39 cellular contexts compared by ENCODE assay signal in the genomic region with DNA sequence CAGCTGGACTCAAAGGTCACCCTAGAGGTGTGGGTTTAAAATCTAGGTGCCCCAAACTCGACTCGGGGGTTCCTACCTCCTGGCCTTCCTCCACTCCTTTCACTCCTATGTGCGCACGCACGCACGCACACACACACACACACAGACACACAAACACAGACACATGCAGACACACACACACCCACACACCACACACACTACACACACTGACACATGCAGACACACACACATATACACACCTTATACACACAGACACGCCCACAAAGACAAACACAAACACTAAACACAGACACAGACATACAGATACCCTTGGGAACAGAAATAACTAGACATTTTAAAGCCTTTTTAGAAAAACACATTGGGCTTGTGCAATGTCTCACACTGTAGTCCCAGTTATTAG. TPM values are rescaled to one million over a fixed set of nuclear protein-coding genes. Genes with fewer than 3 reads are reported as not detected.
"Had no signal": no experiment of that assay in that cellular context is flagged by ENCODE, and none has a peak within 500 bp of the region (broad histone marks: within the 10 kb centered on the region; RNA-seq: fewer than 3 reads in every experiment).

No MANE protein-coding gene starts in this region.

- DNase-seq: activated B cell treated with CpG ODN at 0.5 μM for 24 hours; activated CD4-positive, alpha-beta T cell treated with anti-CD3 and anti-CD28 coated beads for 48 hours; activated CD4-positive, alpha-beta T cell treated with anti-CD3 and anti-CD28 coated beads, Interleukin-2, amount 50 U/mL, for 1 hour; activated CD4-positive, alpha-beta T cell treated with anti-CD3 and anti-CD28 coated beads, Interleukin-2, amount 50 U/mL, for 48 hours; activated CD8-positive, alpha-beta memory T cell treated with anti-CD3 and anti-CD28 coated beads, Interleukin-2, amount 10 ng/mL, durations not matched to agents 7 days and 5 days; activated CD8-positive, alpha-beta memory T cell treated with anti-CD3 and anti-CD28 coated beads, Interleukin-2, amount 50 U/mL, for 4 hours; activated CD8-positive, alpha-beta T cell treated with anti-CD3 and anti-CD28 coated beads, Interleukin-2, amount 10 ng/mL, durations not matched to agents 7 days and 5 days; activated effector memory CD4-positive, alpha-beta T cell treated with anti-CD3 and anti-CD28 coated beads, Interleukin-2, amount 50 U/mL, for 16 hours; activated naive CD4-positive, alpha-beta T cell treated with anti-CD3 and anti-CD28 coated beads for 36 hours; activated naive CD8-positive, alpha-beta T cell treated with anti-CD3 and anti-CD28 coated beads for 36 hours; activated naive CD8-positive, alpha-beta T cell treated with anti-CD3 and anti-CD28 coated beads, Interleukin-2, amount 50 U/mL, for 24 hours; activated T-cell treated with anti-CD3 and anti-CD28 coated beads, Interleukin-2, amount 50 U/mL, for 1 hour; activated T-cell treated with anti-CD3 and anti-CD28 coated beads, Interleukin-2, amount 50 U/mL, for 48 hours; adrenal gland; amygdala; body of pancreas; caudate nucleus; cortex of kidney; dermis blood vessel endothelial cell; effector CD4-positive, alpha-beta T cell; effector memory CD8-positive, alpha-beta T cell; erythroblast; foreskin keratinocyte; gastrocnemius medialis; glutamatergic neuron; T-helper 1 cell; T-helper 17 cell; T1000; WERI-Rb-1 had no signal

- H3K4me1 Mint-ChIP-seq: activated B cell treated with CpG ODN at 0.5 μM for 24 hours; activated CD8-positive, alpha-beta memory T cell treated with anti-CD3 and anti-CD28 coated beads, Interleukin-2, amount 10 ng/mL, durations not matched to agents 7 days and 5 days; activated naive CD4-positive, alpha-beta T cell treated with anti-CD3 and anti-CD28 coated beads, Interleukin-2, amount 50 U/mL, for 24 hours; activated naive CD8-positive, alpha-beta T cell treated with anti-CD3 and anti-CD28 coated beads for 36 hours; activated naive CD8-positive, alpha-beta T cell treated with anti-CD3 and anti-CD28 coated beads, Interleukin-2, amount 50 U/mL, for 24 hours; T-helper 17 cell had no signal

- H3K4me1 ChIP-seq: adrenal gland, body of pancreas, esophagus muscularis mucosa, foreskin keratinocyte, gastrocnemius medialis had no signal

- H3K4me3 ChIP-seq: adrenal gland, body of pancreas, esophagus muscularis mucosa, gastrocnemius medialis had no signal

- H3K9me3 Mint-ChIP-seq: activated B cell treated with CpG ODN at 0.5 μM for 24 hours; activated naive CD4-positive, alpha-beta T cell treated with anti-CD3 and anti-CD28 coated beads for 36 hours; activated naive CD4-positive, alpha-beta T cell treated with anti-CD3 and anti-CD28 coated beads, Interleukin-2, amount 50 U/mL, for 24 hours; activated naive CD8-positive, alpha-beta T cell treated with anti-CD3 and anti-CD28 coated beads, Interleukin-2, amount 50 U/mL, for 24 hours; activated T-helper 1 cell treated with anti-CD3 and anti-CD28 coated beads, Interleukin-12 subunit alpha, Interleukin-12 subunit beta, Interleukin-2, Interleukin-4 antibody, amounts not matched to agents 30 ng/mL and 10 ng/mL and 1 ng/mL, durations not matched to agents 14 hours and 24 hours and 36 hours; activated T-helper 2 cell treated with anti-CD3 and anti-CD28 coated beads, Interferon-gamma antibody, Interleukin-2, Interleukin-4, amounts not matched to agents 10 μg/mL and 5 μg/mL and 100 μg/mL, durations not matched to agents 14 hours and 24 hours and 36 hours; effector memory CD8-positive, alpha-beta T cell; T-helper 2 cell treated with Interferon-gamma antibody and Interleukin-4, amounts not matched to agents 5 μg/mL and 100 μg/mL, for 36 hours had no signal

- ATAC-seq: activated CD4-positive, CD25-positive, alpha-beta regulatory T cell treated with anti-CD3 and anti-CD28 coated beads, Interleukin-2, amount 50 U/mL, for 24 hours; activated CD8-positive, alpha-beta memory T cell treated with anti-CD3 and anti-CD28 coated beads, Interleukin-2, amount 10 ng/mL, durations not matched to agents 7 days and 5 days; activated CD8-positive, alpha-beta T cell treated with anti-CD3 and anti-CD28 coated beads, Interleukin-2, amount 10 ng/mL, durations not matched to agents 7 days and 5 days; activated naive CD8-positive, alpha-beta T cell treated with anti-CD3 and anti-CD28 coated beads, Interleukin-2, amount 50 U/mL, for 24 hours; body of pancreas; effector memory CD8-positive, alpha-beta T cell; foreskin keratinocyte; gastrocnemius medialis; T-helper 17 cell had no signal

- H3K27ac ChIP-seq: adrenal gland, body of pancreas, esophagus muscularis mucosa, foreskin keratinocyte, gastrocnemius medialis, WERI-Rb-1 had no signal

- H3K4me3 Mint-ChIP-seq: activated B cell treated with CpG ODN at 0.5 μM for 24 hours; activated CD8-positive, alpha-beta memory T cell treated with anti-CD3 and anti-CD28 coated beads, Interleukin-2, amount 10 ng/mL, durations not matched to agents 7 days and 5 days; activated CD8-positive, alpha-beta T cell treated with anti-CD3 and anti-CD28 coated beads, Interleukin-2, amount 10 ng/mL, durations not matched to agents 7 days and 5 days; activated naive CD4-positive, alpha-beta T cell treated with anti-CD3 and anti-CD28 coated beads for 36 hours; activated naive CD4-positive, alpha-beta T cell treated with anti-CD3 and anti-CD28 coated beads, Interleukin-2, amount 50 U/mL, for 24 hours; activated naive CD8-positive, alpha-beta T cell treated with anti-CD3 and anti-CD28 coated beads for 36 hours; activated naive CD8-positive, alpha-beta T cell treated with anti-CD3 and anti-CD28 coated beads, Interleukin-2, amount 50 U/mL, for 24 hours; activated T-helper 1 cell treated with anti-CD3 and anti-CD28 coated beads, Interleukin-12 subunit alpha, Interleukin-12 subunit beta, Interleukin-2, Interleukin-4 antibody, amounts not matched to agents 30 ng/mL and 10 ng/mL and 1 ng/mL, durations not matched to agents 14 hours and 24 hours and 36 hours; effector memory CD8-positive, alpha-beta T cell; T-helper 17 cell; T-helper 2 cell treated with Interferon-gamma antibody and Interleukin-4, amounts not matched to agents 5 μg/mL and 100 μg/mL, for 36 hours had no signal

- H3K36me3 Mint-ChIP-seq: activated CD8-positive, alpha-beta memory T cell treated with anti-CD3 and anti-CD28 coated beads, Interleukin-2, amount 10 ng/mL, durations not matched to agents 7 days and 5 days; activated naive CD4-positive, alpha-beta T cell treated with anti-CD3 and anti-CD28 coated beads, Interleukin-2, amount 50 U/mL, for 24 hours; activated naive CD8-positive, alpha-beta T cell treated with anti-CD3 and anti-CD28 coated beads for 36 hours had no signal

- FAIRE-seq: colon had no signal

- H3K36me3 ChIP-seq: adrenal gland, esophagus muscularis mucosa, gastrocnemius medialis, WERI-Rb-1 had no signal

- H3K27me3 ChIP-seq: body of pancreas, foreskin keratinocyte, gastrocnemius medialis had no signal

- H3K27ac Mint-ChIP-seq: activated B cell treated with CpG ODN at 0.5 μM for 24 hours; activated CD8-positive, alpha-beta memory T cell treated with anti-CD3 and anti-CD28 coated beads, Interleukin-2, amount 10 ng/mL, durations not matched to agents 7 days and 5 days; activated CD8-positive, alpha-beta T cell treated with anti-CD3 and anti-CD28 coated beads, Interleukin-2, amount 10 ng/mL, durations not matched to agents 7 days and 5 days; activated naive CD4-positive, alpha-beta T cell treated with anti-CD3 and anti-CD28 coated beads for 36 hours; activated naive CD4-positive, alpha-beta T cell treated with anti-CD3 and anti-CD28 coated beads, Interleukin-2, amount 50 U/mL, for 24 hours; activated naive CD8-positive, alpha-beta T cell treated with anti-CD3 and anti-CD28 coated beads for 36 hours; activated naive CD8-positive, alpha-beta T cell treated with anti-CD3 and anti-CD28 coated beads, Interleukin-2, amount 50 U/mL, for 24 hours; activated T-helper 1 cell treated with anti-CD3 and anti-CD28 coated beads, Interleukin-12 subunit alpha, Interleukin-12 subunit beta, Interleukin-2, Interleukin-4 antibody, amounts not matched to agents 30 ng/mL and 10 ng/mL and 1 ng/mL, durations not matched to agents 14 hours and 24 hours and 36 hours; activated T-helper 2 cell treated with anti-CD3 and anti-CD28 coated beads, Interferon-gamma antibody, Interleukin-2, Interleukin-4, amounts not matched to agents 10 μg/mL and 5 μg/mL and 100 μg/mL, durations not matched to agents 14 hours and 24 hours and 36 hours; effector memory CD8-positive, alpha-beta T cell; T-helper 17 cell; T-helper 2 cell treated with Interferon-gamma antibody and Interleukin-4, amounts not matched to agents 5 μg/mL and 100 μg/mL, for 36 hours had no signal

- H3K9me3 ChIP-seq: adrenal gland, body of pancreas, esophagus muscularis mucosa, gastrocnemius medialis had no signal

RNA-seq across cellular contexts. Expression of a gene that starts 31.8 kb away (rescaled TPM):
- total RNA-seq: activated B cell treated with CpG ODN at 0.5 μM for 24 hours; activated CD8-positive, alpha-beta memory T cell treated with anti-CD3 and anti-CD28 coated beads for 36 hours; activated CD8-positive, alpha-beta T cell treated with anti-CD3 and anti-CD28 coated beads, Interleukin-2, amount 10 ng/mL, durations not matched to agents 7 days and 5 days; activated naive CD4-positive, alpha-beta T cell treated with anti-CD3 and anti-CD28 coated beads for 36 hours; activated naive CD8-positive, alpha-beta T cell treated with anti-CD3 and anti-CD28 coated beads for 36 hours; activated T-helper 1 cell treated with anti-CD3 and anti-CD28 coated beads, Interleukin-12 subunit alpha, Interleukin-12 subunit beta, Interleukin-2, Interleukin-4 antibody, amounts not matched to agents 30 ng/mL and 10 ng/mL and 1 ng/mL, durations not matched to agents 14 hours and 24 hours and 36 hours; activated T-helper 2 cell treated with anti-CD3 and anti-CD28 coated beads, Interferon-gamma antibody, Interleukin-2, Interleukin-4, amounts not matched to agents 10 μg/mL and 5 μg/mL and 100 μg/mL, durations not matched to agents 14 hours and 24 hours and 36 hours; chondrocyte; dermis blood vessel endothelial cell; foreskin keratinocyte had no signal
- polyA plus RNA-seq: aorta, foreskin keratinocyte had no signal
